Comparison of ENCODE assay signal across 18 cellular contexts in the genomic region with DNA sequence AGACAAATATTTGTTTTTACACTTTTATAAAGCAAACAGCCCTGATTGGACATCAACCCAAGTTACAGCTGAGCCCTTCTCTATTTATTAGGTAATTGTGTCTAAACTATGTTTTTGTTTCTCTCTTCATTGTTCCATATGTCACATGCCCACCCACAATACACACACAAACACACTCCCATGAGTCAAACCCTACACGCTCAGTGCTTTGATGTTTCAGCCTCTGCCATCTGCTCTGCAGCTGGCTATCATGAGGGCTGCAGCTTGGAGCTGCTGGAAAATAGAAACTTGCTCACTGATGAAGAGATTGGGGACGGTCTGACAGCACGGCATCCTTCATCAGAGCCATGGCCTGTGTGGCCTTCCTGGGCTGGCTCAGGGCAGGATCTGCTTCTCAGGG. TPM values are rescaled to one million over a fixed set of nuclear protein-coding genes. Genes with fewer than 3 reads are reported as not detected.
DNase-seq lines count a peak whose midpoint lies in the region; ATAC-seq and TF ChIP-seq lines count a peak whose summit lies in the region.
"Had no signal": no experiment of that assay in that cellular context is flagged by ENCODE, and none has a peak within 500 bp of the region (broad histone marks: within the 10 kb centered on the region; RNA-seq: fewer than 3 reads in every experiment).

No MANE protein-coding gene starts in this region.

- peak overlapping the region; percentile 13; the same call in 1 of the 2 replicates for H3K4me2 ChIP-seq in BLaER1

- H3K27me3 ChIP-seq in BLaER1 (no peaks in the 10 kb centered on the region), SJSA1 (replicated peaks) (no peaks in the 10 kb centered on the region)
- H3K27me3 ChIP-seq: MG63, neutrophil had no signal

- H3K27ac ChIP-seq in BLaER1 = no peak overlapping the region
- no peak overlapping the region for H3K27ac ChIP-seq in SJSA1
- H3K27ac ChIP-seq: neutrophil had no signal

- no peaks in the 10 kb centered on the region for H4K20me1 ChIP-seq in BLaER1

- H3K4me3 ChIP-seq in BLaER1 = no peak overlapping the region
- no peak overlapping the region for H3K4me3 ChIP-seq in HFF-Myc (replicated peaks; ENCODE audit: low read depth, low read length)
- H3K4me3 ChIP-seq in SJSA1 = no peak overlapping the region
- H3K4me3 ChIP-seq in fibroblast of villous mesenchyme (ENCODE audit: low read depth, low read length) = no peak overlapping the region
- H3K4me3 ChIP-seq: GM12878, MG63 had no signal

- TF ChIP-seq CTCF in HFF-Myc (IDR thresholded peaks at IDR 0.05; ENCODE audit: low read depth, low read length, missing control alignments) (no peak), fibroblast of villous mesenchyme (IDR thresholded peaks at IDR 0.05; ENCODE audit: insufficient read depth, low read depth, low read length) (no peak)

- H3K36me3 ChIP-seq in BLaER1 (no peaks in the 10 kb centered on the region), SJSA1 (no peaks in the 10 kb centered on the region)
- H3K36me3 ChIP-seq: MG63, neutrophil had no signal

- peak; percentile 79 for DNase-seq in HFF-Myc (ENCODE audit: extremely low read depth, low read depth)
- DNase-seq in SJSA1 (ENCODE audit: low read depth in 1 of 2, low spot score in 2 of 2) = peak; percentile 75 to 77
- DNase-seq in fibroblast of villous mesenchyme (ENCODE audit: low read depth) = peak; percentile 77
- DNase-seq in GM19240 (ENCODE audit: insufficient read length, low spot score) = no peak
- DNase-seq in NK-92 (lab: John Stamatoyannopoulos, UW; ENCODE audit: unreplicated experiment) = no peak
- no peak for DNase-seq in foreskin melanocyte
- DNase-seq: activated CD8-positive, alpha-beta memory T cell treated with anti-CD3 and anti-CD28 coated beads, Interleukin-2, amount 10 ng/mL, durations not matched to agents 7 days and 5 days; activated naive CD4-positive, alpha-beta T cell; DMS79; effector CD8-positive, alpha-beta T cell; islet precursor cell; mesendoderm; MG63; NCI-H2107 had no signal

- peaks cover 15% of the 10 kb centered on the region; the same call in 1 of the 2 replicates for H3K4me1 ChIP-seq in BLaER1
- peaks cover 28% of the 10 kb centered on the region for H3K4me1 ChIP-seq in SJSA1 (replicated peaks)

- no peak for ATAC-seq in GM19328 (IDR thresholded peaks at IDR 0.05; ENCODE audit: unreplicated experiment)
- ATAC-seq: activated CD8-positive, alpha-beta memory T cell treated with anti-CD3 and anti-CD28 coated beads, Interleukin-2, amount 10 ng/mL, durations not matched to agents 7 days and 5 days; GM12878 had no signal

- no peak overlapping the region for H3K9ac ChIP-seq in BLaER1

- H3K9me3 ChIP-seq in BLaER1 (peaks cover 9% of the 10 kb centered on the region), SJSA1 (replicated peaks) (no peaks in the 10 kb centered on the region)
- H3K9me3 ChIP-seq: neutrophil had no signal

RNA-seq across cellular contexts. Expression of a gene that starts 41.7 kb away (rescaled TPM):
- 81.9 and 100 TPM in 2 replicates for total RNA-seq in SJSA1 (2014; rRNA removed; shearing (Covaris generic))
- total RNA-seq in fibroblast of villous mesenchyme = 70.0 and 71.5 TPM in 2 replicates

Comparison
In these comparisons a context has a peak if more than half of its experiments do, and no peak if none do; other contexts are left out.
1. DNase-seq: peak in HFF-Myc (single experiment), SJSA1 (2 of 2) and fibroblast of villous mesenchyme (single experiment); none in GM19240 (single experiment), NK-92 (single experiment) and foreskin melanocyte (single experiment).